ENCODE assay signal across 8 cellular contexts in genomic region chr11:575324-575995, GRCh38. TPM values are rescaled to one million over a fixed set of nuclear protein-coding genes. Genes with fewer than 3 reads are reported as not detected.
DNase-seq lines count a peak whose midpoint lies in the region; ATAC-seq lines count a peak whose summit lies in the region.

No MANE protein-coding gene starts in this region.

- intact Hi-C loops in left cardiac atrium (cut with DNase I) = loop anchor here in 1 of 2 donors (5.0 kb wide), 1 partner anchor 37 kb away; no protein-coding TSS in a partner anchor
- intact Hi-C loops in posterior cingulate gyrus (cut with DNase I) = no loop called here

- peaks cover 41% of the 10 kb centered on the region for H3K4me1 Mint-ChIP-seq in activated CD4-positive, alpha-beta memory T cell treated with anti-CD3 and anti-CD28 coated beads, Interleukin-2, amount 10 ng/mL, durations not matched to agents 7 days and 5 days

- CTCF ChIA-PET in activated CD4-positive, alpha-beta memory T cell treated with anti-CD3 and anti-CD28 coated beads, Interleukin-2, amount 10 ng/mL, durations not matched to agents 7 days and 5 days (lab: Charles Lee) = interaction anchor here (0.6 to 1.7 kb wide), 9 partner anchors 12 to 160 kb away, joined by 3 to 7 read pairs (median 3); partner anchors contain the start of genes SIGIRR and TMEM80

- POLR2A ChIA-PET in activated CD4-positive, alpha-beta memory T cell treated with anti-CD3 and anti-CD28 coated beads, Interleukin-2, amount 10 ng/mL, durations not matched to agents 7 days and 5 days (lab: Charles Lee) = interaction anchor here (0.7 to 3.3 kb wide), 24 partner anchors 7 to 369 kb away, joined by 3 to 20 read pairs (median 4); partner anchors contain the start of genes BET1L, CEND1, DEAF1 and HRAS

- peak; percentile 74 for DNase-seq in ELF-1 (ENCODE audit: low read depth, low spot score)
- DNase-seq in NAMALWA (ENCODE audit: low spot score) = peak; percentile 76
- no peak for DNase-seq in activated CD4-positive, alpha-beta memory T cell treated with anti-CD3 and anti-CD28 coated beads, Interleukin-2, amount 10 ng/mL, durations not matched to agents 7 days and 5 days
- no peak for DNase-seq in left cardiac atrium
- DNase-seq in retina = peak; percentile 86
- DNase-seq in posterior cingulate gyrus = no peak
- DNase-seq in putamen (ENCODE audit: low spot score) = no peak

- peak overlapping the region; percentile 26 for H3K27ac Mint-ChIP-seq in activated CD4-positive, alpha-beta memory T cell treated with anti-CD3 and anti-CD28 coated beads, Interleukin-2, amount 10 ng/mL, durations not matched to agents 7 days and 5 days

- peaks cover 12% of the 10 kb centered on the region for H3K36me3 Mint-ChIP-seq in activated CD4-positive, alpha-beta memory T cell treated with anti-CD3 and anti-CD28 coated beads, Interleukin-2, amount 10 ng/mL, durations not matched to agents 7 days and 5 days (ENCODE audit: low read depth)

- peaks cover 13% of the 10 kb centered on the region for H3K27me3 Mint-ChIP-seq in activated CD4-positive, alpha-beta memory T cell treated with anti-CD3 and anti-CD28 coated beads, Interleukin-2, amount 10 ng/mL, durations not matched to agents 7 days and 5 days

- no peaks in the 10 kb centered on the region for H3K9me3 Mint-ChIP-seq in activated CD4-positive, alpha-beta memory T cell treated with anti-CD3 and anti-CD28 coated beads, Interleukin-2, amount 10 ng/mL, durations not matched to agents 7 days and 5 days

- ATAC-seq in GM21825 (IDR thresholded peaks at IDR 0.05; ENCODE audit: unreplicated experiment) = peak; percentile 40
- ATAC-seq in left cardiac atrium = peak; percentile 22 to 29

- peak overlapping the region; percentile 82 for H3K4me3 Mint-ChIP-seq in activated CD4-positive, alpha-beta memory T cell treated with anti-CD3 and anti-CD28 coated beads, Interleukin-2, amount 10 ng/mL, durations not matched to agents 7 days and 5 days

RNA-seq across cellular contexts. Expression of gene PHRF1, which starts 0.8 kb away (rescaled TPM):
- 10 to 100 TPM; 38.7 to 39.1 TPM for total RNA-seq in activated CD4-positive, alpha-beta memory T cell treated with anti-CD3 and anti-CD28 coated beads, Interleukin-2, amount 10 ng/mL, durations not matched to agents 7 days and 5 days
- 10 to 100 TPM; 17.3 to 21.5 TPM for total RNA-seq in left cardiac atrium

RNA-seq across cellular contexts. Expression of gene RASSF7, which starts 14.7 kb away (rescaled TPM):
- total RNA-seq in activated CD4-positive, alpha-beta memory T cell treated with anti-CD3 and anti-CD28 coated beads, Interleukin-2, amount 10 ng/mL, durations not matched to agents 7 days and 5 days = 10 to 100 TPM; 32.7 to 32.8 TPM
- 1 to 10 TPM; 3.2 to 4.4 TPM for total RNA-seq in left cardiac atrium

RNA-seq across cellular contexts. Expression of gene LMNTD2, which starts 14.9 kb away (rescaled TPM):
- 1 to 10 TPM; 2.5 to 3.2 TPM for total RNA-seq in activated CD4-positive, alpha-beta memory T cell treated with anti-CD3 and anti-CD28 coated beads, Interleukin-2, amount 10 ng/mL, durations not matched to agents 7 days and 5 days
- 1 to 10 TPM in 1 of 2 donors, under 1 TPM in 1; 0.58 to 1.1 TPM for total RNA-seq in left cardiac atrium

RNA-seq across cellular contexts. Expression of gene LRRC56, which starts 38.1 kb away (rescaled TPM):
- 1 to 10 TPM; 2.2 to 2.5 TPM for total RNA-seq in activated CD4-positive, alpha-beta memory T cell treated with anti-CD3 and anti-CD28 coated beads, Interleukin-2, amount 10 ng/mL, durations not matched to agents 7 days and 5 days
- under 1 TPM; 0.47 to 0.68 TPM for total RNA-seq in left cardiac atrium

RNA-seq across cellular contexts. Expression of gene HRAS, which starts 40.1 kb away (rescaled TPM):
- 10 to 100 TPM; 45.1 to 52.5 TPM for total RNA-seq in activated CD4-positive, alpha-beta memory T cell treated with anti-CD3 and anti-CD28 coated beads, Interleukin-2, amount 10 ng/mL, durations not matched to agents 7 days and 5 days
- 10 to 100 TPM; 47.9 to 56.5 TPM for total RNA-seq in left cardiac atrium

Comparison
In these comparisons a context has a peak if more than half of its experiments do, and no peak if none do; other contexts are left out.
1. DNase-seq: peak in ELF-1 (single experiment), NAMALWA (single experiment) and retina (single experiment); none in activated CD4-positive, alpha-beta memory T cell treated with anti-CD3 and anti-CD28 coated beads, Interleukin-2, amount 10 ng/mL, durations not matched to agents 7 days and 5 days (single experiment), left cardiac atrium (single experiment), posterior cingulate gyrus (0 of 10) and putamen (single experiment).
2. RNA of gene RASSF7, which starts 14.7 kb away (total RNA-seq): 32.7 to 32.8 TPM in activated CD4-positive, alpha-beta memory T cell treated with anti-CD3 and anti-CD28 coated beads, Interleukin-2, amount 10 ng/mL, durations not matched to agents 7 days and 5 days; 3.2 to 4.4 TPM in left cardiac atrium; every median in the first group is over 4 times any median in the second.